Comparison of ENCODE assay signal across 33 cellular contexts in the genomic region with DNA sequence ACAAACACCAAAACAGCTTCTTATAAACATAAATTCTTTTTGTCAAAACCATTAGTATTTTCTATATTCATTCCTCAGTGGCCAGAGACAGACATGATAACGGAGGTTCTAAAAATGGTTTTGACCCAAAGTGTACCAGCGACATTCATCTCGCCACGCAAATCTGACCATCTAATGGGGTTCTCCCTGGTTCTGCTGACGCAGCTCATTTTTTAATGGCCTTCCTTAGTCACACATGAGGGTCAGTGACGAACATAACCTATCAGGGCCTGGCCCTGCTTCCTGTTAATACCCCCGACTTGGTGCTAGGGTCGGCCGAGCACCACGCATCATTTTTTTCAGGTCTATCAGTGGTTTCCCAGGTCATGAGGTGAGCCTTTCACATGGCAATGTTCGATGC.
"Had no signal": no experiment of that assay in that cellular context is flagged by ENCODE, and none has a peak within 500 bp of the region (broad histone marks: within the 10 kb centered on the region; RNA-seq: fewer than 3 reads in every experiment).

No MANE protein-coding gene starts in this region.

- ATAC-seq: activated naive CD4-positive, alpha-beta T cell treated with anti-CD3 and anti-CD28 coated beads, Interleukin-2, amount 50 U/mL, for 72 hours; activated naive CD8-positive, alpha-beta T cell treated with anti-CD3 and anti-CD28 coated beads, Interleukin-2, amount 50 U/mL, for 24 hours; activated T-cell treated with anti-CD3 and anti-CD28 coated beads, Interleukin-2, amount 50 U/mL, for 4 hours; activated T-cell treated with anti-CD3 and anti-CD28 coated beads, Interleukin-2, amount 50 U/mL, for 72 hours; activated T-helper 17 cell treated with anti-CD3 and anti-CD28 coated beads, Interleukin-2, amount 50 U/mL, for 72 hours; body of pancreas had no signal

- H3K9me3 ChIP-seq: adrenal gland, ascending aorta, body of pancreas had no signal

- H3K36me3 ChIP-seq: adrenal gland, ascending aorta, brain microvascular endothelial cell, breast epithelium, cardiac muscle cell had no signal

- H3K27ac ChIP-seq: adrenal gland, ascending aorta, body of pancreas, brain microvascular endothelial cell, breast epithelium, cardiac muscle cell had no signal

- H3K27me3 ChIP-seq: adrenal gland, ascending aorta, body of pancreas, brain microvascular endothelial cell, breast epithelium had no signal

- H3K4me3 ChIP-seq: adrenal gland, ascending aorta, body of pancreas, breast epithelium, cardiac muscle cell had no signal

- H3K4me1 ChIP-seq: adrenal gland, breast epithelium had no signal

- FAIRE-seq: astrocyte, bronchial epithelial cell had no signal

- DNase-seq: activated effector memory CD4-positive, alpha-beta T cell treated with anti-CD3 and anti-CD28 coated beads, Interleukin-2, amount 50 U/mL, for 16 hours; activated effector memory CD4-positive, alpha-beta T cell treated with Interleukin-2 at 50 U/mL for 16 hours; activated gamma-delta T cell; activated gamma-delta T cell treated with Interleukin-2 at 50 U/mL for 16 hours; activated naive CD4-positive, alpha-beta T cell; activated naive CD4-positive, alpha-beta T cell treated with anti-CD3 and anti-CD28 coated beads for 36 hours; activated naive CD4-positive, alpha-beta T cell treated with anti-CD3 and anti-CD28 coated beads, Interleukin-2, amount 10 ng/mL, durations not matched to agents 7 days and 5 days; activated naive CD4-positive, alpha-beta T cell treated with anti-CD3 and anti-CD28 coated beads, Interleukin-2, amount 50 U/mL, for 16 hours; activated naive CD4-positive, alpha-beta T cell treated with Interleukin-2 at 50 U/mL for 16 hours; activated naive CD8-positive, alpha-beta T cell treated with anti-CD3 and anti-CD28 coated beads for 36 hours; activated naive CD8-positive, alpha-beta T cell treated with anti-CD3 and anti-CD28 coated beads, Interleukin-2, amount 10 ng/mL, durations not matched to agents 7 days and 5 days; activated naive CD8-positive, alpha-beta T cell treated with anti-CD3 and anti-CD28 coated beads, Interleukin-2, amount 50 U/mL, for 24 hours; activated T-cell treated with anti-CD3 and anti-CD28 coated beads, Interleukin-2, amount 50 U/mL, for 1 hour; activated T-cell treated with anti-CD3 and anti-CD28 coated beads, Interleukin-2, amount 50 U/mL, for 24 hours; activated T-cell treated with anti-CD3 and anti-CD28 coated beads, Interleukin-2, amount 50 U/mL, for 4 hours; activated T-cell treated with anti-CD3 and anti-CD28 coated beads, Interleukin-2, amount 50 U/mL, for 48 hours; activated T-cell treated with anti-CD3 and anti-CD28 coated beads, Interleukin-2, amount 50 U/mL, for 72 hours; adrenal gland; amniotic stem cell; amygdala; anterior cingulate cortex; aorta; body of pancreas; brain microvascular endothelial cell; caudate nucleus; cerebellar nuclear complex had no signal
